27 cellular contexts compared by ENCODE assay signal in the genomic region with DNA sequence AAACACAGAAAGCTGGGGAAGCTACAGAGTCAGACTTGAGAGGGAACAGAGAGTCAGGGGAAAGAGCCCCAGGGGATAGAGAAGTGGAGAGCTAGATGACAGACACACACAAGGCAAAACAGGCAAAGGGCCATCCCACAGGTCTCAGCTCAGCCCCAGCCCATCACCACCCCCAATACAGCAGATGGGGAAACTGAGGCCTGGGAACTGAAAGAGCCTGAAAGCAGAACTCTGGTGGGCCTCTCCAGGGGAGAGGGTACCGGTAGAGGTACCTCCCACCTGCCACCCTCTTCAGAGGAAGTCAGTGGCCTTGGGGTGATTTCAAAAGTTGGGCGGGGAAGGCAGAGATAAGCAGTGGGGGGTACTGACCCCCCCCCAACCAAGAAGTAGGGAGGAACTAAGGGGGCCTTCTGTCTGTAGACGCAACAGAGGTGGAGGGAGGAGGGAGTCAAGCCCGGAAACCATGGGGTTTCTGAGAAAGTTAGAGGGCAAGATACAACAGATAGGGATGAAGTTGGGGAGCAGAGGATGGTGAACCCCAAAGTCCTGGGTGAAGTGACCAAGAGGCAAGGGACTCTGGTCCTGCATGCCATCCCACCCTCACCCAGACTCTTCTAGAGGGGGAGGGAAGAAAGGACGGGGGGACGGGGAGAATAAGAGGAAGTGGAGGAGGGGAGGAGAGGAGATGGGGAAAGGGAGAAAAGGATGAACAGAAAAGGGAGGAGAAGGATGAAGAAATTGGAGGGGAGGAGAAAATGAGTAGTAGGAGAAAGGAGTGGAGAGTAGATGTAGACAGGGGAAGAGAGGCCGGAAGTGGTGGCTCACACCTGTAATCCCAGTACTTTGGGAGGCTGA. TPM values are rescaled to one million over a fixed set of nuclear protein-coding genes. Genes with fewer than 3 reads are reported as not detected.
DNase-seq lines count a peak whose midpoint lies in the region; ATAC-seq and TF ChIP-seq lines count a peak whose summit lies in the region.
"Had no signal": no experiment of that assay in that cellular context is flagged by ENCODE, and none has a peak within 500 bp of the region (broad histone marks: within the 10 kb centered on the region; RNA-seq: fewer than 3 reads in every experiment).

No MANE protein-coding gene starts in this region.

- no peak overlapping the region for H3K27ac ChIP-seq in MM.1S (ENCODE audit: low read length)
- H3K27ac ChIP-seq: adrenal gland, epithelial cell of prostate, prostate gland, sigmoid colon had no signal

- POLR2A ChIA-PET in GM10248 (lab: Yijun Ruan, JAX) = no interaction called here

- H3K4me3 Mint-ChIP-seq in activated T-cell treated with anti-CD3 and anti-CD28 coated beads, Interleukin-2, amount 50 U/mL, for 72 hours = no peak overlapping the region
- H3K4me3 Mint-ChIP-seq in activated T-cell treated with anti-CD3 and anti-CD28 coated beads, Interleukin-2, amount 50 U/mL, for 4 hours = no peak overlapping the region
- H3K4me3 Mint-ChIP-seq in activated T-helper 2 cell treated with anti-CD3 and anti-CD28 coated beads, Interferon-gamma antibody, Interleukin-2, Interleukin-4, amounts not matched to agents 10 μg/mL and 5 μg/mL and 100 μg/mL, durations not matched to agents 14 hours and 24 hours and 36 hours (ENCODE audit: low read depth) = no peak overlapping the region
- no peak overlapping the region for H3K4me3 Mint-ChIP-seq in stimulated activated memory B cell treated with anti-CD40 and anti-IgM and Interleukin-4, amounts not matched to agents 10 μg/mL and 1 μg/mL and 100 μg/mL, for 72 hours
- H3K4me3 Mint-ChIP-seq: B cell, brain, type B pancreatic cell had no signal

- H3K27ac Mint-ChIP-seq in activated T-cell treated with anti-CD3 and anti-CD28 coated beads, Interleukin-2, amount 50 U/mL, for 72 hours = peak overlapping the region; percentile 24
- H3K27ac Mint-ChIP-seq in activated T-helper 2 cell treated with anti-CD3 and anti-CD28 coated beads, Interferon-gamma antibody, Interleukin-2, Interleukin-4, amounts not matched to agents 10 μg/mL and 5 μg/mL and 100 μg/mL, durations not matched to agents 14 hours and 24 hours and 36 hours = peak overlapping the region; percentile 42
- peak overlapping the region; percentile 21 for H3K27ac Mint-ChIP-seq in stimulated activated memory B cell treated with anti-CD40 and anti-IgM and Interleukin-4, amounts not matched to agents 10 μg/mL and 1 μg/mL and 100 μg/mL, for 72 hours
- H3K27ac Mint-ChIP-seq: B cell, brain, type B pancreatic cell had no signal

- no peaks in the 10 kb centered on the region for H4K20me1 ChIP-seq in MM.1S (ENCODE audit: insufficient read depth, low read length)

- DNase-seq in activated T-cell treated with anti-CD3 and anti-CD28 coated beads, Interleukin-2, amount 50 U/mL, for 72 hours = no peak
- no peak for DNase-seq in activated T-cell treated with anti-CD3 and anti-CD28 coated beads, Interleukin-2, amount 50 U/mL, for 4 hours
- DNase-seq in OCI-M1 (lab: John Stamatoyannopoulos, UW) = peak; percentile 57
- no peak for DNase-seq in activated T-helper 2 cell treated with anti-CD3 and anti-CD28 coated beads, Interferon-gamma antibody, Interleukin-2, Interleukin-4, amounts not matched to agents 10 μg/mL and 5 μg/mL and 100 μg/mL, durations not matched to agents 14 hours and 24 hours and 36 hours (ENCODE audit: low spot score)
- DNase-seq in MM.1S = no peak
- no peak for DNase-seq in central memory CD4-positive, alpha-beta T cell
- no peak for DNase-seq in GM10248 (ENCODE audit: extremely low spot score)
- DNase-seq: activated CD4-positive, alpha-beta T cell treated with anti-CD3 and anti-CD28 coated beads for 48 hours; adrenal gland; DMS79 treated with DMSO at 0.1 percent for 48 hours; effector CD4-positive, alpha-beta T cell; NCI-H1105 treated with DMSO at 0.1 percent for 48 hours; NCI-H2081; NCI-H774; Right ventricle myocardium superior; sigmoid colon had no signal

- no peaks in the 10 kb centered on the region for H3K9me2 ChIP-seq in MM.1S (replicated peaks; ENCODE audit: insufficient read depth, low read length)

- H3K4me2 ChIP-seq in MM.1S (ENCODE audit: low read depth, low read length) = no peak overlapping the region

- no peaks in the 10 kb centered on the region for H3K9me3 Mint-ChIP-seq in activated T-cell treated with anti-CD3 and anti-CD28 coated beads, Interleukin-2, amount 50 U/mL, for 72 hours
- H3K9me3 Mint-ChIP-seq in activated T-cell treated with anti-CD3 and anti-CD28 coated beads, Interleukin-2, amount 50 U/mL, for 4 hours = no peaks in the 10 kb centered on the region
- H3K9me3 Mint-ChIP-seq in activated T-helper 2 cell treated with anti-CD3 and anti-CD28 coated beads, Interferon-gamma antibody, Interleukin-2, Interleukin-4, amounts not matched to agents 10 μg/mL and 5 μg/mL and 100 μg/mL, durations not matched to agents 14 hours and 24 hours and 36 hours = no peaks in the 10 kb centered on the region
- H3K9me3 Mint-ChIP-seq in stimulated activated memory B cell treated with anti-CD40 and anti-IgM and Interleukin-4, amounts not matched to agents 10 μg/mL and 1 μg/mL and 100 μg/mL, for 72 hours = no peaks in the 10 kb centered on the region
- H3K9me3 Mint-ChIP-seq: type B pancreatic cell had no signal

- no peaks in the 10 kb centered on the region for H3F3A ChIP-seq in MM.1S (ENCODE audit: insufficient read depth, low read length)

- H3K27me3 ChIP-seq in MM.1S (replicated peaks; ENCODE audit: insufficient read depth, low read length) = no peaks in the 10 kb centered on the region
- H3K27me3 ChIP-seq: sigmoid colon had no signal

- no peaks in the 10 kb centered on the region for H3K79me2 ChIP-seq in MM.1S (ENCODE audit: low read length)

- H3K4me3 ChIP-seq in MM.1S (ENCODE audit: low read length) = no peak overlapping the region
- H3K4me3 ChIP-seq: adrenal gland, lung, prostate gland, sigmoid colon had no signal

- no peaks in the 10 kb centered on the region for H3K9me3 ChIP-seq in MM.1S (replicated peaks; ENCODE audit: insufficient read depth, low read length)
- H3K9me3 ChIP-seq: adrenal gland, prostate gland, sigmoid colon had no signal

- intact Hi-C loops in activated T-helper 2 cell treated with anti-CD3 and anti-CD28 coated beads, Interferon-gamma antibody, Interleukin-2, Interleukin-4, amounts not matched to agents 10 μg/mL and 5 μg/mL and 100 μg/mL, durations not matched to agents 14 hours and 24 hours and 36 hours (cut with micrococcal nuclease) = no loop called here

- TF ChIP-seq CTCF in MM.1S (IDR thresholded peaks at IDR 0.05; ENCODE audit: low read length) (no peak), GM10248 (IDR thresholded peaks at IDR 0.05; ENCODE audit: control extremely low read depth, extremely low read depth, low read depth, missing control alignments) (no peak)

- H2AFZ ChIP-seq in MM.1S (ENCODE audit: low read length) = no peak overlapping the region

- CTCF ChIA-PET in GM10248 (lab: Yijun Ruan, JAX) = no interaction called here

- H3K36me3 Mint-ChIP-seq in activated T-cell treated with anti-CD3 and anti-CD28 coated beads, Interleukin-2, amount 50 U/mL, for 72 hours (ENCODE audit: insufficient read depth in 2 of 2) = no peaks in the 10 kb centered on the region
- H3K36me3 Mint-ChIP-seq in activated T-cell treated with anti-CD3 and anti-CD28 coated beads, Interleukin-2, amount 50 U/mL, for 4 hours (ENCODE audit: insufficient read depth) = no peaks in the 10 kb centered on the region
- H3K36me3 Mint-ChIP-seq in activated T-helper 2 cell treated with anti-CD3 and anti-CD28 coated beads, Interferon-gamma antibody, Interleukin-2, Interleukin-4, amounts not matched to agents 10 μg/mL and 5 μg/mL and 100 μg/mL, durations not matched to agents 14 hours and 24 hours and 36 hours (ENCODE audit: low read depth) = no peaks in the 10 kb centered on the region
- H3K36me3 Mint-ChIP-seq in stimulated activated memory B cell treated with anti-CD40 and anti-IgM and Interleukin-4, amounts not matched to agents 10 μg/mL and 1 μg/mL and 100 μg/mL, for 72 hours = no peaks in the 10 kb centered on the region
- H3K36me3 Mint-ChIP-seq: brain, type B pancreatic cell had no signal

- no peaks in the 10 kb centered on the region for H3K36me3 ChIP-seq in MM.1S (replicated peaks; ENCODE audit: insufficient read depth, low read length)
- H3K36me3 ChIP-seq: adrenal gland, prostate gland, sigmoid colon had no signal

- peaks cover 37% of the 10 kb centered on the region for H3K27me3 Mint-ChIP-seq in activated T-cell treated with anti-CD3 and anti-CD28 coated beads, Interleukin-2, amount 50 U/mL, for 72 hours (ENCODE audit: low read depth)
- H3K27me3 Mint-ChIP-seq in activated T-cell treated with anti-CD3 and anti-CD28 coated beads, Interleukin-2, amount 50 U/mL, for 4 hours (ENCODE audit: low read depth) = peaks cover 3% of the 10 kb centered on the region
- peaks cover 11% of the 10 kb centered on the region for H3K27me3 Mint-ChIP-seq in activated T-helper 2 cell treated with anti-CD3 and anti-CD28 coated beads, Interferon-gamma antibody, Interleukin-2, Interleukin-4, amounts not matched to agents 10 μg/mL and 5 μg/mL and 100 μg/mL, durations not matched to agents 14 hours and 24 hours and 36 hours (ENCODE audit: low read depth)
- peaks cover 40% of the 10 kb centered on the region for H3K27me3 Mint-ChIP-seq in stimulated activated memory B cell treated with anti-CD40 and anti-IgM and Interleukin-4, amounts not matched to agents 10 μg/mL and 1 μg/mL and 100 μg/mL, for 72 hours

- no peak overlapping the region for H3K9ac ChIP-seq in MM.1S (ENCODE audit: low read length)

- H3K4me1 Mint-ChIP-seq in activated T-cell treated with anti-CD3 and anti-CD28 coated beads, Interleukin-2, amount 50 U/mL, for 72 hours (ENCODE audit: low read depth) = peaks cover 7% of the 10 kb centered on the region
- H3K4me1 Mint-ChIP-seq in activated T-cell treated with anti-CD3 and anti-CD28 coated beads, Interleukin-2, amount 50 U/mL, for 4 hours (ENCODE audit: low read depth) = peaks cover 10% of the 10 kb centered on the region
- peaks cover 14% of the 10 kb centered on the region for H3K4me1 Mint-ChIP-seq in activated T-helper 2 cell treated with anti-CD3 and anti-CD28 coated beads, Interferon-gamma antibody, Interleukin-2, Interleukin-4, amounts not matched to agents 10 μg/mL and 5 μg/mL and 100 μg/mL, durations not matched to agents 14 hours and 24 hours and 36 hours (ENCODE audit: low read depth)
- H3K4me1 Mint-ChIP-seq in stimulated activated memory B cell treated with anti-CD40 and anti-IgM and Interleukin-4, amounts not matched to agents 10 μg/mL and 1 μg/mL and 100 μg/mL, for 72 hours = peaks cover 10% of the 10 kb centered on the region
- H3K4me1 Mint-ChIP-seq: B cell, brain had no signal

- no peak for ATAC-seq in activated T-cell treated with anti-CD3 and anti-CD28 coated beads, Interleukin-2, amount 50 U/mL, for 72 hours (replicated peaks in 1 of 2)
- no peak for ATAC-seq in activated T-cell treated with anti-CD3 and anti-CD28 coated beads, Interleukin-2, amount 50 U/mL, for 4 hours
- ATAC-seq in stimulated activated memory B cell treated with anti-CD40 and anti-IgM and Interleukin-4, amounts not matched to agents 10 μg/mL and 1 μg/mL and 100 μg/mL, for 72 hours = no peak

- H3K4me1 ChIP-seq in MM.1S (ENCODE audit: low read length) = no peaks in the 10 kb centered on the region
- H3K4me1 ChIP-seq: adrenal gland, prostate gland, sigmoid colon had no signal

RNA-seq across cellular contexts. Expression of gene GATA1, which starts 3.2 kb away (rescaled TPM):
- under 1 TPM; 0.22 to 0.35 TPM for total RNA-seq in activated T-cell treated with anti-CD3 and anti-CD28 coated beads, Interleukin-2, amount 50 U/mL, for 72 hours
- under 1 TPM; 0.27 to 0.40 (median 0.33) TPM for total RNA-seq in activated T-cell treated with anti-CD3 and anti-CD28 coated beads, Interleukin-2, amount 50 U/mL, for 4 hours
- not detected in 2 replicates for total RNA-seq in activated T-helper 2 cell treated with anti-CD3 and anti-CD28 coated beads, Interferon-gamma antibody, Interleukin-2, Interleukin-4, amounts not matched to agents 10 μg/mL and 5 μg/mL and 100 μg/mL, durations not matched to agents 14 hours and 24 hours and 36 hours
- total RNA-seq: A673, B cell, H4, LHCN-M2, prostate gland, sigmoid colon had no signal

RNA-seq across cellular contexts. Expression of gene HDAC6, which starts 12.3 kb away (rescaled TPM):
- total RNA-seq in activated T-cell treated with anti-CD3 and anti-CD28 coated beads, Interleukin-2, amount 50 U/mL, for 72 hours = 100 to 1,000 TPM; 109 to 143 TPM
- total RNA-seq in activated T-cell treated with anti-CD3 and anti-CD28 coated beads, Interleukin-2, amount 50 U/mL, for 4 hours = 10 to 100 TPM; 40.2 to 52.1 (median 44.2) TPM
- 73.9 and 77.7 TPM in 2 replicates for total RNA-seq in activated T-helper 2 cell treated with anti-CD3 and anti-CD28 coated beads, Interferon-gamma antibody, Interleukin-2, Interleukin-4, amounts not matched to agents 10 μg/mL and 5 μg/mL and 100 μg/mL, durations not matched to agents 14 hours and 24 hours and 36 hours

RNA-seq across cellular contexts. Expression of gene GLOD5, which starts 28.0 kb away (rescaled TPM):
- not detected for total RNA-seq in activated T-cell treated with anti-CD3 and anti-CD28 coated beads, Interleukin-2, amount 50 U/mL, for 72 hours
- not detected for total RNA-seq in activated T-cell treated with anti-CD3 and anti-CD28 coated beads, Interleukin-2, amount 50 U/mL, for 4 hours
- total RNA-seq in activated T-helper 2 cell treated with anti-CD3 and anti-CD28 coated beads, Interferon-gamma antibody, Interleukin-2, Interleukin-4, amounts not matched to agents 10 μg/mL and 5 μg/mL and 100 μg/mL, durations not matched to agents 14 hours and 24 hours and 36 hours = not detected in 2 replicates
- total RNA-seq: A673, adrenal gland, B cell, H4, LHCN-M2, Right ventricle myocardium superior, sigmoid colon had no signal

RNA-seq across cellular contexts. Expression of gene ERAS, which starts 36.7 kb away (rescaled TPM):
- total RNA-seq in activated T-cell treated with anti-CD3 and anti-CD28 coated beads, Interleukin-2, amount 50 U/mL, for 72 hours = under 1 TPM in 1 of 2 donors, not detected in 1; 0.31 TPM
- total RNA-seq in activated T-cell treated with anti-CD3 and anti-CD28 coated beads, Interleukin-2, amount 50 U/mL, for 4 hours = under 1 TPM in 1 of 3 donors, not detected in 2; 0.37 TPM
- not detected in 2 replicates for total RNA-seq in activated T-helper 2 cell treated with anti-CD3 and anti-CD28 coated beads, Interferon-gamma antibody, Interleukin-2, Interleukin-4, amounts not matched to agents 10 μg/mL and 5 μg/mL and 100 μg/mL, durations not matched to agents 14 hours and 24 hours and 36 hours
- total RNA-seq: A673, adrenal gland, B cell, H4, LHCN-M2, lung, mucosa of gallbladder, prostate gland, Right ventricle myocardium superior, sigmoid colon had no signal

RNA-seq across cellular contexts. Expression of gene PCSK1N, which starts 45.8 kb away (rescaled TPM):
- total RNA-seq in activated T-cell treated with anti-CD3 and anti-CD28 coated beads, Interleukin-2, amount 50 U/mL, for 72 hours = 1 to 10 TPM; 1.9 to 2.8 TPM
- 1 to 10 TPM; 2.8 to 3.4 (median 2.9) TPM for total RNA-seq in activated T-cell treated with anti-CD3 and anti-CD28 coated beads, Interleukin-2, amount 50 U/mL, for 4 hours
- total RNA-seq in activated T-helper 2 cell treated with anti-CD3 and anti-CD28 coated beads, Interferon-gamma antibody, Interleukin-2, Interleukin-4, amounts not matched to agents 10 μg/mL and 5 μg/mL and 100 μg/mL, durations not matched to agents 14 hours and 24 hours and 36 hours = 0.18 and 0.23 TPM in 2 replicates
- total RNA-seq: B cell had no signal
